14 cellular contexts compared by ENCODE assay signal in the genomic region with DNA sequence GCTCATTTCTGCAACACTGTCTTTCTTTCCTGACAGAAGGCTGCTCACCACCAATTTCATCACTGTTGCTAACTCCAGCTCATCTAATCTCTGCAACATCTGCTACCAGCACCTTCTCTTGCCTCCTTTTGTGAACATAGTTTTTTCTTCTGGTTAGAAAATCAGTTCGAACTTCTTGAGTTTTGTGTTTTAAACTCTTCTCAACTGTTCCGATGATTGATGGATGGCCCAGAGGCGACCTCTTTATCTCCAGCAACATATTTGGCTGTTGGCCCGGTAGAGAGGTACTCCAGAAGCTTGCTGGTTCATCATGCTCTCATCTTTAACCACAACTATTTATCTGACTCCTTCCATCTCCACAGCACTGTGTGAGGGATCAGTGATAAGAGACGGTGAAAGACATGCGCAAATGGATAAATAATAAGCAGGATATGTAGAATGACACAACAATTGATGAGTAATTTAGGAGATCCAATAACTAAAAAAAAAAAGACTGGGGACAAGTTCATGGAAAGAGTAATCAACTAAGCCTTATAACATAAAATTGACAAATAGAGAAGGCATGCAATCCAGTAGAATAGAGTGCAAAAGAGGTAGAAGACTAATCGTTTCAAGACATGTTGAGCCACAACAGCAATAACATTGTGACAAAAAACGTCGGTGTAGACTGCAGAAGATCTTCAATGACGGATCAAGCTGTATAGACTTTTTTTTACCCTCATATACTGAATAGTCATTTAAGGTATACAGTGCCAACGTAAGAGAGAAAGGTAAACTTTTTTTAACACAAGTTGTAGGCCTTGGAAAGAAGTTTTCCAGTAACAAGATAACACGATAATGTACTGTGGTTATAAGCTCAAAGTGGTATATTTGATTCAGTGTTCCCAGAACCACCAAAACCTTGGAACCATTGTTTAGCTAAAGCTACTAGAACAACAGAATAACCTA.
DNase-seq lines count a peak whose midpoint lies in the region; ATAC-seq and TF ChIP-seq lines count a peak whose summit lies in the region.
"Had no signal": no experiment of that assay in that cellular context is flagged by ENCODE, and none has a peak within 500 bp of the region (broad histone marks: within the 10 kb centered on the region; RNA-seq: fewer than 3 reads in every experiment).

No MANE protein-coding gene starts in this region.

- H3K4me3 ChIP-seq in choroid plexus epithelial cell (ENCODE audit: low read depth, low read length): no peak overlapping the region

- H3K27me3 Mint-ChIP-seq in activated naive CD8-positive, alpha-beta T cell treated with anti-CD3 and anti-CD28 coated beads for 36 hours: no peaks in the 10 kb centered on the region
- H3K27me3 Mint-ChIP-seq: activated CD8-positive, alpha-beta T cell treated with anti-CD3 and anti-CD28 coated beads for 36 hours had no signal

- peak; percentile 25 for DNase-seq in NCI-H2171 treated with DMSO at 0.1 percent for 48 hours (lab: John Stamatoyannopoulos, UW)
- DNase-seq in NCI-H2171 (lab: John Stamatoyannopoulos, UW): no peak
- DNase-seq in NCI-H82 (lab: John Stamatoyannopoulos, UW): peak; percentile 65
- DNase-seq in choroid plexus epithelial cell (ENCODE audit: low read depth): peak; percentile 91
- no peak for DNase-seq in sciatic nerve (ENCODE audit: low spot score)
- no peak for DNase-seq in DMS153 treated with DMSO at 0.1 percent for 48 hours (lab: John Stamatoyannopoulos, UW; ENCODE audit: unreplicated experiment)
- no peak for DNase-seq in activated naive CD8-positive, alpha-beta T cell treated with anti-CD3 and anti-CD28 coated beads for 36 hours
- DNase-seq in foreskin melanocyte: no peak
- DNase-seq: activated CD8-positive, alpha-beta T cell treated with anti-CD3 and anti-CD28 coated beads for 36 hours; amniotic stem cell; midbrain; NCI-H1436 treated with DMSO at 0.1 percent for 48 hours; SHP77 treated with DMSO at 0.1 percent for 48 hours; small intestine had no signal

- H3K36me3 Mint-ChIP-seq in activated naive CD8-positive, alpha-beta T cell treated with anti-CD3 and anti-CD28 coated beads for 36 hours: no peaks in the 10 kb centered on the region

- H3K9me3 Mint-ChIP-seq in activated naive CD8-positive, alpha-beta T cell treated with anti-CD3 and anti-CD28 coated beads for 36 hours: no peaks in the 10 kb centered on the region
- H3K9me3 Mint-ChIP-seq: activated CD8-positive, alpha-beta T cell treated with anti-CD3 and anti-CD28 coated beads for 36 hours had no signal

- intact Hi-C loops in sciatic nerve (cut with DNase I): no loop called here

- H3K4me1 Mint-ChIP-seq in activated naive CD8-positive, alpha-beta T cell treated with anti-CD3 and anti-CD28 coated beads for 36 hours: no peaks in the 10 kb centered on the region

- H3K4me3 Mint-ChIP-seq in activated naive CD8-positive, alpha-beta T cell treated with anti-CD3 and anti-CD28 coated beads for 36 hours: no peak overlapping the region
- H3K4me3 Mint-ChIP-seq: activated CD8-positive, alpha-beta T cell treated with anti-CD3 and anti-CD28 coated beads for 36 hours had no signal

- peak; percentile 46 for ATAC-seq in sciatic nerve
- ATAC-seq: activated CD8-positive, alpha-beta T cell treated with anti-CD3 and anti-CD28 coated beads for 36 hours had no signal

- no peak for TF ChIP-seq CTCF in choroid plexus epithelial cell (conservative IDR thresholded peaks at IDR 0.05; ENCODE audit: low read depth, low read length)

- no peak overlapping the region for H3K27ac Mint-ChIP-seq in activated naive CD8-positive, alpha-beta T cell treated with anti-CD3 and anti-CD28 coated beads for 36 hours
- H3K27ac Mint-ChIP-seq: activated CD8-positive, alpha-beta T cell treated with anti-CD3 and anti-CD28 coated beads for 36 hours had no signal

Comparison
In these comparisons a context has a peak if more than half of its experiments do, and no peak if none do; other contexts are left out.
1. DNase-seq: peak in NCI-H2171 treated with DMSO at 0.1 percent for 48 hours (single experiment), NCI-H82 (single experiment) and choroid plexus epithelial cell (single experiment); none in NCI-H2171 (single experiment), sciatic nerve (single experiment), DMS153 treated with DMSO at 0.1 percent for 48 hours (single experiment), activated naive CD8-positive, alpha-beta T cell treated with anti-CD3 and anti-CD28 coated beads for 36 hours (single experiment) and foreskin melanocyte (single experiment).